In the genomic region with DNA sequence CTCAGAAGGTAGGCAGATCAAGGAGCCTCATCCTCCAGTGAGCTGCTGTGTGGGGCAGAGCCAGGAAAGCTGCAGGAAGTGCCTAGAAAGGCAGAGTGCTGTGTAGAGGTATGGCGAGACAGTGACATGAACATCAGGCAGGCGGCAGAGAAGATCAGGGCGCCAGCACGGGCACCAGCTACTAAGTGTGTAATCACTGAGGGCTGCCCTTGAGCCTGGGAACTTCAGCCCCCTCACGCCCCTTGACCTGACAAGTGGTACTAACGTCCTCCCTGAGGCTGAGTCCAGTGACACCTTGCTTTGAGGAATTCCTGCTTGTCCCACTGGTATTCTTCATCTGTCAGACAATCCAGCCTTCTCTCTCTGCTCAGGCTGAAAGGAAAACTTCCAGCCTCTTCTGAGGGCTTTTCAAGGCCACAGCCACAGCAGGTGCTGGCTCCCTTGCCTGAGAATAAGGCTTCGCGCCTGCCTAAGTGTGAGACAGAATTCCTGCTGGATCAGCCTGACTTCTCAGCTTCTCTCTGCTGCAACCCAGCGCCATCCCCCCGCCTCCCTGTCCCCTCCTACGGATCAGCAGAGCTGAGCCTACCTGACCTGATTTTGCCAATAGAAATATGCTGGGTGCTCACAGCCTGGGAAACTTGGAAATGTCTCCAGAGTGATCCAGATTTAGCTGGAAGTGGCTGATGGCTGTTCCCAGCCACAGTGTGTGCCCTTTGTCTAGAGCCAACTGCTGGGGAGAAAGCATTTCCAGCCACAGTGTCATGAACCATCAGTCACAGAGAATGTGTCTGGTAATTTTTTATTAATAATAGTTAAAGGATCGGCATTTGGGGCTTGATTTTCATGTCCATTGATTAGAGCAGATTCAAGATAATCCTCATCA, we compare ENCODE assay signal across 1 cellular context.
TF ChIP-seq lines count a peak whose summit lies in the region.

No MANE protein-coding gene starts in this region.

TF ChIP-seq in WTC11, 78 proteins besides CTCF, POLR2A, EP300 and RAD21 (continued from another document):
- TF ChIP-seq, protein P1, sequence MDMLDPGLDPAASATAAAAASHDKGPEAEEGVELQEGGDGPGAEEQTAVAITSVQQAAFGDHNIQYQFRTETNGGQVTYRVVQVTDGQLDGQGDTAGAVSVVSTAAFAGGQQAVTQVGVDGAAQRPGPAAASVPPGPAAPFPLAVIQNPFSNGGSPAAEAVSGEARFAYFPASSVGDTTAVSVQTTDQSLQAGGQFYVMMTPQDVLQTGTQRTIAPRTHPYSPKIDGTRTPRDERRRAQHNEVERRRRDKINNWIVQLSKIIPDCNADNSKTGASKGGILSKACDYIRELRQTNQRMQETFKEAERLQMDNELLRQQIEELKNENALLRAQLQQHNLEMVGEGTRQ (CRISPR knock-in tag; IDR thresholded peaks at IDR 0.05), result no peak
- TF ChIP-seq NR1H2 (CRISPR knock-in tag; IDR thresholded peaks at IDR 0.05) (no peak), FOXJ3 (CRISPR knock-in tag; IDR thresholded peaks at IDR 0.05; ENCODE audit: borderline replicate concordance) (no peak), SMAD4 (CRISPR knock-in tag; IDR thresholded peaks at IDR 0.05) (no peak), SP1 (CRISPR knock-in tag; conservative IDR thresholded peaks at IDR 0.05) (no peak), NFE2L1 (CRISPR knock-in tag; IDR thresholded peaks at IDR 0.05) (no peak)
- TF ChIP-seq, protein P2, sequence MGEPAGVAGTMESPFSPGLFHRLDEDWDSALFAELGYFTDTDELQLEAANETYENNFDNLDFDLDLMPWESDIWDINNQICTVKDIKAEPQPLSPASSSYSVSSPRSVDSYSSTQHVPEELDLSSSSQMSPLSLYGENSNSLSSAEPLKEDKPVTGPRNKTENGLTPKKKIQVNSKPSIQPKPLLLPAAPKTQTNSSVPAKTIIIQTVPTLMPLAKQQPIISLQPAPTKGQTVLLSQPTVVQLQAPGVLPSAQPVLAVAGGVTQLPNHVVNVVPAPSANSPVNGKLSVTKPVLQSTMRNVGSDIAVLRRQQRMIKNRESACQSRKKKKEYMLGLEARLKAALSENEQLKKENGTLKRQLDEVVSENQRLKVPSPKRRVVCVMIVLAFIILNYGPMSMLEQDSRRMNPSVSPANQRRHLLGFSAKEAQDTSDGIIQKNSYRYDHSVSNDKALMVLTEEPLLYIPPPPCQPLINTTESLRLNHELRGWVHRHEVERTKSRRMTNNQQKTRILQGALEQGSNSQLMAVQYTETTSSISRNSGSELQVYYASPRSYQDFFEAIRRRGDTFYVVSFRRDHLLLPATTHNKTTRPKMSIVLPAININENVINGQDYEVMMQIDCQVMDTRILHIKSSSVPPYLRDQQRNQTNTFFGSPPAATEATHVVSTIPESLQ (CRISPR knock-in tag; IDR thresholded peaks at IDR 0.05), result no peak
- TF ChIP-seq, protein P3, sequence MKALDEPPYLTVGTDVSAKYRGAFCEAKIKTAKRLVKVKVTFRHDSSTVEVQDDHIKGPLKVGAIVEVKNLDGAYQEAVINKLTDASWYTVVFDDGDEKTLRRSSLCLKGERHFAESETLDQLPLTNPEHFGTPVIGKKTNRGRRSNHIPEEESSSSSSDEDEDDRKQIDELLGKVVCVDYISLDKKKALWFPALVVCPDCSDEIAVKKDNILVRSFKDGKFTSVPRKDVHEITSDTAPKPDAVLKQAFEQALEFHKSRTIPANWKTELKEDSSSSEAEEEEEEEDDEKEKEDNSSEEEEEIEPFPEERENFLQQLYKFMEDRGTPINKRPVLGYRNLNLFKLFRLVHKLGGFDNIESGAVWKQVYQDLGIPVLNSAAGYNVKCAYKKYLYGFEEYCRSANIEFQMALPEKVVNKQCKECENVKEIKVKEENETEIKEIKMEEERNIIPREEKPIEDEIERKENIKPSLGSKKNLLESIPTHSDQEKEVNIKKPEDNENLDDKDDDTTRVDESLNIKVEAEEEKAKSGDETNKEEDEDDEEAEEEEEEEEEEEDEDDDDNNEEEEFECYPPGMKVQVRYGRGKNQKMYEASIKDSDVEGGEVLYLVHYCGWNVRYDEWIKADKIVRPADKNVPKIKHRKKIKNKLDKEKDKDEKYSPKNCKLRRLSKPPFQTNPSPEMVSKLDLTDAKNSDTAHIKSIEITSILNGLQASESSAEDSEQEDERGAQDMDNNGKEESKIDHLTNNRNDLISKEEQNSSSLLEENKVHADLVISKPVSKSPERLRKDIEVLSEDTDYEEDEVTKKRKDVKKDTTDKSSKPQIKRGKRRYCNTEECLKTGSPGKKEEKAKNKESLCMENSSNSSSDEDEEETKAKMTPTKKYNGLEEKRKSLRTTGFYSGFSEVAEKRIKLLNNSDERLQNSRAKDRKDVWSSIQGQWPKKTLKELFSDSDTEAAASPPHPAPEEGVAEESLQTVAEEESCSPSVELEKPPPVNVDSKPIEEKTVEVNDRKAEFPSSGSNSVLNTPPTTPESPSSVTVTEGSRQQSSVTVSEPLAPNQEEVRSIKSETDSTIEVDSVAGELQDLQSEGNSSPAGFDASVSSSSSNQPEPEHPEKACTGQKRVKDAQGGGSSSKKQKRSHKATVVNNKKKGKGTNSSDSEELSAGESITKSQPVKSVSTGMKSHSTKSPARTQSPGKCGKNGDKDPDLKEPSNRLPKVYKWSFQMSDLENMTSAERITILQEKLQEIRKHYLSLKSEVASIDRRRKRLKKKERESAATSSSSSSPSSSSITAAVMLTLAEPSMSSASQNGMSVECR (CRISPR knock-in tag; IDR thresholded peaks at IDR 0.05; ENCODE audit: borderline replicate concordance), result no peak
- TF ChIP-seq, protein P4, sequence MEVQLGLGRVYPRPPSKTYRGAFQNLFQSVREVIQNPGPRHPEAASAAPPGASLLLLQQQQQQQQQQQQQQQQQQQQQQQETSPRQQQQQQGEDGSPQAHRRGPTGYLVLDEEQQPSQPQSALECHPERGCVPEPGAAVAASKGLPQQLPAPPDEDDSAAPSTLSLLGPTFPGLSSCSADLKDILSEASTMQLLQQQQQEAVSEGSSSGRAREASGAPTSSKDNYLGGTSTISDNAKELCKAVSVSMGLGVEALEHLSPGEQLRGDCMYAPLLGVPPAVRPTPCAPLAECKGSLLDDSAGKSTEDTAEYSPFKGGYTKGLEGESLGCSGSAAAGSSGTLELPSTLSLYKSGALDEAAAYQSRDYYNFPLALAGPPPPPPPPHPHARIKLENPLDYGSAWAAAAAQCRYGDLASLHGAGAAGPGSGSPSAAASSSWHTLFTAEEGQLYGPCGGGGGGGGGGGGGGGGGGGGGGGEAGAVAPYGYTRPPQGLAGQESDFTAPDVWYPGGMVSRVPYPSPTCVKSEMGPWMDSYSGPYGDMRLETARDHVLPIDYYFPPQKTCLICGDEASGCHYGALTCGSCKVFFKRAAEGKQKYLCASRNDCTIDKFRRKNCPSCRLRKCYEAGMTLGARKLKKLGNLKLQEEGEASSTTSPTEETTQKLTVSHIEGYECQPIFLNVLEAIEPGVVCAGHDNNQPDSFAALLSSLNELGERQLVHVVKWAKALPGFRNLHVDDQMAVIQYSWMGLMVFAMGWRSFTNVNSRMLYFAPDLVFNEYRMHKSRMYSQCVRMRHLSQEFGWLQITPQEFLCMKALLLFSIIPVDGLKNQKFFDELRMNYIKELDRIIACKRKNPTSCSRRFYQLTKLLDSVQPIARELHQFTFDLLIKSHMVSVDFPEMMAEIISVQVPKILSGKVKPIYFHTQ (CRISPR knock-in tag; IDR thresholded peaks at IDR 0.05), result no peak
- TF ChIP-seq, protein P5, sequence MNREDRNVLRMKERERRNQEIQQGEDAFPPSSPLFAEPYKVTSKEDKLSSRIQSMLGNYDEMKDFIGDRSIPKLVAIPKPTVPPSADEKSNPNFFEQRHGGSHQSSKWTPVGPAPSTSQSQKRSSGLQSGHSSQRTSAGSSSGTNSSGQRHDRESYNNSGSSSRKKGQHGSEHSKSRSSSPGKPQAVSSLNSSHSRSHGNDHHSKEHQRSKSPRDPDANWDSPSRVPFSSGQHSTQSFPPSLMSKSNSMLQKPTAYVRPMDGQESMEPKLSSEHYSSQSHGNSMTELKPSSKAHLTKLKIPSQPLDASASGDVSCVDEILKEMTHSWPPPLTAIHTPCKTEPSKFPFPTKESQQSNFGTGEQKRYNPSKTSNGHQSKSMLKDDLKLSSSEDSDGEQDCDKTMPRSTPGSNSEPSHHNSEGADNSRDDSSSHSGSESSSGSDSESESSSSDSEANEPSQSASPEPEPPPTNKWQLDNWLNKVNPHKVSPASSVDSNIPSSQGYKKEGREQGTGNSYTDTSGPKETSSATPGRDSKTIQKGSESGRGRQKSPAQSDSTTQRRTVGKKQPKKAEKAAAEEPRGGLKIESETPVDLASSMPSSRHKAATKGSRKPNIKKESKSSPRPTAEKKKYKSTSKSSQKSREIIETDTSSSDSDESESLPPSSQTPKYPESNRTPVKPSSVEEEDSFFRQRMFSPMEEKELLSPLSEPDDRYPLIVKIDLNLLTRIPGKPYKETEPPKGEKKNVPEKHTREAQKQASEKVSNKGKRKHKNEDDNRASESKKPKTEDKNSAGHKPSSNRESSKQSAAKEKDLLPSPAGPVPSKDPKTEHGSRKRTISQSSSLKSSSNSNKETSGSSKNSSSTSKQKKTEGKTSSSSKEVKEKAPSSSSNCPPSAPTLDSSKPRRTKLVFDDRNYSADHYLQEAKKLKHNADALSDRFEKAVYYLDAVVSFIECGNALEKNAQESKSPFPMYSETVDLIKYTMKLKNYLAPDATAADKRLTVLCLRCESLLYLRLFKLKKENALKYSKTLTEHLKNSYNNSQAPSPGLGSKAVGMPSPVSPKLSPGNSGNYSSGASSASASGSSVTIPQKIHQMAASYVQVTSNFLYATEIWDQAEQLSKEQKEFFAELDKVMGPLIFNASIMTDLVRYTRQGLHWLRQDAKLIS (CRISPR knock-in tag; IDR thresholded peaks at IDR 0.05; ENCODE audit: borderline replicate concordance), result no peak
- TF ChIP-seq, protein P6, sequence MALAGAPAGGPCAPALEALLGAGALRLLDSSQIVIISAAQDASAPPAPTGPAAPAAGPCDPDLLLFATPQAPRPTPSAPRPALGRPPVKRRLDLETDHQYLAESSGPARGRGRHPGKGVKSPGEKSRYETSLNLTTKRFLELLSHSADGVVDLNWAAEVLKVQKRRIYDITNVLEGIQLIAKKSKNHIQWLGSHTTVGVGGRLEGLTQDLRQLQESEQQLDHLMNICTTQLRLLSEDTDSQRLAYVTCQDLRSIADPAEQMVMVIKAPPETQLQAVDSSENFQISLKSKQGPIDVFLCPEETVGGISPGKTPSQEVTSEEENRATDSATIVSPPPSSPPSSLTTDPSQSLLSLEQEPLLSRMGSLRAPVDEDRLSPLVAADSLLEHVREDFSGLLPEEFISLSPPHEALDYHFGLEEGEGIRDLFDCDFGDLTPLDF (CRISPR knock-in tag; IDR thresholded peaks at IDR 0.05), result no peak
